ENCODE assay signal across 16 cellular contexts in the genomic region with DNA sequence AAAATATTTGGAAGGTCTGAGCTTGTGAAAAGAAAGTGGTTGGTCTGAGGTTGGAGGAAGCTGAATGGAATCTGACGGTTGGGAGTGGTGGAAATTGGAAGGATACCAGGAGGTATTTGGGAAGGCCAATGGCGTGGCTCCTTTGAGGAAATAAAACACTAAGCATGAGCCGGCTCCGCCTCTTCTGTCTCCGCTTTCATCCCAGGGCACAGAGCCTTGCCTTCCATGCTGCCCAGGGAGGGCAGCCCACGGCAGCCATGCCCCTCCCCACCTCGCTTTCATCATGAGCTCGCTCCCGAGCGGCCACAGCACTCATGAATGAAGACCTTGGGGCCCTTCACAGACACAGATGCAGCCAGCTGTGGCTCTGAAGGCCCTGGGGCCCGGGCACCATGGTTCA. TPM values are rescaled to one million over a fixed set of nuclear protein-coding genes. Genes with fewer than 3 reads are reported as not detected.
DNase-seq lines count a peak whose midpoint lies in the region; ATAC-seq and TF ChIP-seq lines count a peak whose summit lies in the region.
"Had no signal": no experiment of that assay in that cellular context is flagged by ENCODE, and none has a peak within 500 bp of the region (broad histone marks: within the 10 kb centered on the region; RNA-seq: fewer than 3 reads in every experiment).

No MANE protein-coding gene starts in this region.

- DNase-seq in BJ (ENCODE audit: low read depth) (peak; percentile 85), NCI-H226 (peak; percentile 42), fibroblast of peridontal ligament (ENCODE audit: extremely low read depth) (peak; percentile 91), psoas muscle (peak; percentile 51 to 77), medulla oblongata (ENCODE audit: extremely low spot score) (no peak), substantia nigra (lab: John Stamatoyannopoulos, UW) (no peak), MM.1S (no peak)
- DNase-seq: erythroblast, left ventricle myocardium inferior, NCI-H2081, NCI-H524 treated with DMSO at 0.1 percent for 48 hours had no signal

- no peaks in the 10 kb centered on the region for H3K79me2 ChIP-seq in MM.1S (ENCODE audit: low read length)

- H3K4me3 ChIP-seq in BJ (ENCODE audit: low read depth, low read length) (no peak overlapping the region), psoas muscle (no peak overlapping the region), MM.1S (ENCODE audit: low read length) (no peak overlapping the region)
- H3K4me3 ChIP-seq: ascending aorta, coronary artery, left ventricle myocardium inferior had no signal

- no peak overlapping the region for H3K4me2 ChIP-seq in MM.1S (ENCODE audit: low read depth, low read length)

- no peaks in the 10 kb centered on the region for H3F3A ChIP-seq in MM.1S (ENCODE audit: insufficient read depth, low read length)

- H3K9me2 ChIP-seq in MM.1S (replicated peaks; ENCODE audit: insufficient read depth, low read length): no peaks in the 10 kb centered on the region

- CTCF ChIA-PET in BJ (lab: Yijun Ruan, JAX): interaction anchor here (2.9 to 3.3 kb wide), 2 partner anchors 46 to 264 kb away, joined by 9 read pairs; no protein-coding TSS in a partner anchor

- no peaks in the 10 kb centered on the region for H4K20me1 ChIP-seq in MM.1S (ENCODE audit: insufficient read depth, low read length)

- H2AFZ ChIP-seq in MM.1S (ENCODE audit: low read length): no peak overlapping the region

- ATAC-seq in psoas muscle (peak; percentile 27 to 76 (median 71)), GM18907 (IDR thresholded peaks at IDR 0.05; ENCODE audit: unreplicated experiment) (no peak)
- ATAC-seq: activated T-helper 17 cell treated with anti-CD3 and anti-CD28 coated beads, Interleukin-2, amount 50 U/mL, for 72 hours had no signal

- H3K36me3 ChIP-seq in BJ (ENCODE audit: control insufficient read depth, insufficient read depth, low read length) (peaks cover 52% of the 10 kb centered on the region), psoas muscle (ENCODE audit: insufficient read depth in 1 of 2, low read depth in 1 of 2) (peaks cover 0 to 75% of the 10 kb centered on the region in 2 donors), MM.1S (replicated peaks; ENCODE audit: insufficient read depth, low read length) (no peaks in the 10 kb centered on the region)

- H3K9ac ChIP-seq in MM.1S (ENCODE audit: low read length): no peak overlapping the region

- no peaks in the 10 kb centered on the region for H3K27me3 ChIP-seq in BJ (ENCODE audit: control insufficient read depth, insufficient read depth, low read length)
- H3K27me3 ChIP-seq in psoas muscle (ENCODE audit: insufficient read depth in 3 of 3, low read length in 2 of 3): no peaks in the 10 kb centered on the region
- no peaks in the 10 kb centered on the region for H3K27me3 ChIP-seq in MM.1S (replicated peaks; ENCODE audit: insufficient read depth, low read length)
- H3K27me3 ChIP-seq: ascending aorta had no signal

- POLR2A ChIA-PET in BJ (lab: Charles Lee): no interaction called here

- H3K27ac ChIP-seq in psoas muscle (peak overlapping the region; percentile 36), substantia nigra (ENCODE audit: low read depth, low read length, poor library complexity, severe bottlenecking) (no peak overlapping the region), MM.1S (ENCODE audit: low read length) (no peak overlapping the region)
- H3K27ac ChIP-seq: ascending aorta, C4-2B, coronary artery, left ventricle myocardium inferior had no signal

- TF ChIP-seq CTCF in BJ (IDR thresholded peaks at IDR 0.05; ENCODE audit: insufficient read depth, low read depth, low read length): no peak
- no peak for TF ChIP-seq CTCF in psoas muscle (IDR thresholded peaks at IDR 0.05)
- TF ChIP-seq CTCF in MM.1S (IDR thresholded peaks at IDR 0.05; ENCODE audit: low read length): no peak

- 28 to 31% (median 28%) methylated on average over 11 of the region's 11 CpGs for WGBS in psoas muscle, 3 donors

- peaks cover 32% of the 10 kb centered on the region for H3K4me1 ChIP-seq in psoas muscle
- H3K4me1 ChIP-seq in MM.1S (ENCODE audit: low read length): no peaks in the 10 kb centered on the region

- H3K9me3 ChIP-seq in psoas muscle (no peaks in the 10 kb centered on the region), MM.1S (replicated peaks; ENCODE audit: insufficient read depth, low read length) (no peaks in the 10 kb centered on the region)
- H3K9me3 ChIP-seq: ascending aorta, left ventricle myocardium inferior had no signal

- intact Hi-C loops in psoas muscle (cut with DNase I): loop anchor here in 1 of 2 donors (2.0 kb wide), 1 partner anchor 38 kb away; no protein-coding TSS in a partner anchor

RNA-seq across cellular contexts. Expression of gene HSP90AA1, which starts 36.2 kb away (rescaled TPM):
- 222 and 440 TPM in 2 replicates for polyA plus RNA-seq in BJ (2011; rRNA removed)
- 161 and 204 TPM in 2 replicates for polyA minus RNA-seq in BJ (2011; rRNA and poly(A)+ RNA removed)
- total RNA-seq in psoas muscle: 100 to 1,000 TPM; 398 to 659 (median 540) TPM
- 1,000 to 10,000 TPM in 1 of 3 donors, 100 to 1,000 TPM in 2; 523 to 1,480 (median 614) TPM for polyA plus RNA-seq in psoas muscle

Comparison
In these comparisons a context has a peak if more than half of its experiments do, and no peak if none do; other contexts are left out.
1. DNase-seq: peak in BJ (single experiment), NCI-H226 (single experiment), fibroblast of peridontal ligament (single experiment) and psoas muscle (2 of 2); none in medulla oblongata (single experiment), substantia nigra (0 of 49) and MM.1S (single experiment).